Comparison of ENCODE assay signal across 16 cellular contexts in genomic region chr1:11072216-11072917, GRCh38. TPM values are rescaled to one million over a fixed set of nuclear protein-coding genes. Genes with fewer than 3 reads are reported as not detected.
A peak's percentile ranks its signal among the peaks of the same experiment; 100 is the strongest.
DNase-seq lines count a peak whose midpoint lies in the region; ATAC-seq, FAIRE-seq and TF ChIP-seq lines count a peak whose summit lies in the region.
"Had no signal": no experiment of that assay in that cellular context is flagged by ENCODE, and none has a peak within 500 bp of the region (broad histone marks: within the 10 kb centered on the region; RNA-seq: fewer than 3 reads in every experiment).

No MANE protein-coding gene starts in this region.

- H3K4me1 ChIP-seq in Peyer's patch (no peaks in the 10 kb centered on the region), pancreas (peaks cover 8 to 18% (median 11%) of the 10 kb centered on the region in 3 donors), heart left ventricle (no peaks in the 10 kb centered on the region)
- H3K4me1 ChIP-seq: Caco-2 had no signal

- peak; percentile 60 to 86 (median 80) for ATAC-seq in pancreas
- ATAC-seq in HG02981 (IDR thresholded peaks at IDR 0.05; ENCODE audit: unreplicated experiment), result no peak
- no peak for ATAC-seq in heart left ventricle

- TF ChIP-seq CTCF in GM12874 (IDR thresholded peaks at IDR 0.05; ENCODE audit: insufficient read depth, low read depth, low read length), result 0 out of 2 replicates have a peak, but pooled peaks have one; percentile 3
- no peak for TF ChIP-seq CTCF in Peyer's patch (IDR thresholded peaks at IDR 0.05)
- TF ChIP-seq CTCF in pancreas (IDR thresholded peaks at IDR 0.05), result no peak
- no peak for TF ChIP-seq CTCF in heart left ventricle (IDR thresholded peaks at IDR 0.05)

- H3K27ac ChIP-seq in Peyer's patch (no peak overlapping the region), pancreas (peak overlapping the region in 2 of 4 donors; percentile 44 to 52), heart left ventricle (no peak overlapping the region)
- H3K27ac ChIP-seq: epithelial cell of prostate, prostate gland had no signal

- H3K4me3 ChIP-seq in Peyer's patch (no peak overlapping the region), pancreas (no peak overlapping the region), heart left ventricle (no peak overlapping the region)
- H3K4me3 ChIP-seq: prostate gland had no signal

- intact Hi-C loops in pancreas (cut with DNase I) (no loop called here), heart left ventricle (cut with DNase I) (no loop called here)

- H3K36me3 ChIP-seq in Peyer's patch (peaks cover 0 to 95% (median 0%) of the 10 kb centered on the region in 3 donors), pancreas (peaks cover 0 to 49% (median 34%) of the 10 kb centered on the region in 3 donors), heart left ventricle (peaks cover 4 to 100% (median 98%) of the 10 kb centered on the region in 9 donors)

- peak; percentile 64 for DNase-seq in NCI-H1105 (lab: John Stamatoyannopoulos, UW)
- DNase-seq in Peyer's patch, result peak in 2 of 3 donors; percentile 10 to 26
- peak in 2 of 6 donors; percentile 23 to 36 for DNase-seq in pancreas
- no peak for DNase-seq in activated CD4-positive, alpha-beta T cell treated with anti-CD3 and anti-CD28 coated beads for 48 hours
- DNase-seq in heart left ventricle, result no peak
- DNase-seq in NCI-H526 treated with DMSO at 0.1 percent for 48 hours (lab: John Stamatoyannopoulos, UW), result no peak
- DNase-seq: activated CD4-positive, alpha-beta memory T cell treated with anti-CD3 and anti-CD28 coated beads, Interleukin-2, amount 10 ng/mL, durations not matched to agents 7 days and 5 days; activated naive CD4-positive, alpha-beta T cell treated with anti-CD3 and anti-CD28 coated beads, Interleukin-2, amount 50 U/mL, for 16 hours; central memory CD4-positive, alpha-beta T cell; KG1; NCI-H82 had no signal

- WGBS in pancreas, 2 donors, result 33 to 35% methylated on average over 13 of the region's 13 CpGs
- 69 to 84% (median 73%) methylated on average over 13 of the region's 13 CpGs for WGBS in heart left ventricle, 4 donors

- no peaks in the 10 kb centered on the region for H3K9me3 ChIP-seq in Peyer's patch
- H3K9me3 ChIP-seq in pancreas, result no peaks in the 10 kb centered on the region
- H3K9me3 ChIP-seq in heart left ventricle, result no peaks in the 10 kb centered on the region
- H3K9me3 ChIP-seq: Caco-2, prostate gland had no signal

- no peak for TF ChIP-seq POLR2A in Peyer's patch (IDR thresholded peaks at IDR 0.05)
- TF ChIP-seq POLR2A in heart left ventricle (IDR thresholded peaks at IDR 0.05), result no peak

- no peaks in the 10 kb centered on the region for H3K27me3 ChIP-seq in Peyer's patch
- no peaks in the 10 kb centered on the region for H3K27me3 ChIP-seq in pancreas
- no peaks in the 10 kb centered on the region for H3K27me3 ChIP-seq in heart left ventricle

- no peak for FAIRE-seq in pancreas (lab: Jason Lieb, UNC)

RNA-seq across cellular contexts. Expression of gene SRM, which starts 12.5 kb away (rescaled TPM):
- total RNA-seq in Peyer's patch (10 to 100 TPM in 3 of 4 donors, 1 to 10 TPM in 1; 9.3 to 38.6 (median 19.8) TPM), pancreas (100 to 1,000 TPM in 2 of 6 donors, 10 to 100 TPM in 4; 51.8 to 123 (median 66.0) TPM), heart left ventricle (10 to 100 TPM; 29.9 to 88.6 (median 52.7) TPM)
- polyA plus RNA-seq in pancreas (100 to 1,000 TPM; 116 to 266 TPM), heart left ventricle (100 to 1,000 TPM in 1 of 2 donors, 10 to 100 TPM in 1; 69.5 to 162 TPM)

RNA-seq across cellular contexts. Expression of gene MASP2, which starts 25.3 kb away (rescaled TPM):
- total RNA-seq in Peyer's patch (not detected), pancreas (not detected), heart left ventricle (not detected)
- polyA plus RNA-seq in pancreas (under 1 TPM in 1 of 2 donors, not detected in 1; 0.05 TPM), heart left ventricle (not detected)
- total RNA-seq: activated CD4-positive, alpha-beta memory T cell treated with anti-CD3 and anti-CD28 coated beads, Interleukin-2, amount 10 ng/mL, durations not matched to agents 7 days and 5 days; prostate gland had no signal

RNA-seq across cellular contexts. Expression of gene EXOSC10, which starts 27.3 kb away (rescaled TPM):
- 100 to 1,000 TPM in 1 of 4 donors, 10 to 100 TPM in 3; 55.0 to 152 (median 71.7) TPM for total RNA-seq in Peyer's patch
- total RNA-seq in pancreas, result 10 to 100 TPM; 16.3 to 26.8 (median 20.6) TPM
- polyA plus RNA-seq in pancreas, result 10 to 100 TPM; 32.5 to 65.1 TPM
- 10 to 100 TPM; 19.4 to 34.8 (median 22.5) TPM for total RNA-seq in heart left ventricle
- polyA plus RNA-seq in heart left ventricle, result 10 to 100 TPM; 16.4 to 24.6 TPM

RNA-seq across cellular contexts. Expression of gene TARDBP, which starts 59.9 kb away (rescaled TPM):
- 100 to 1,000 TPM; 141 to 313 (median 167) TPM for total RNA-seq in Peyer's patch
- 10 to 100 TPM; 43.3 to 74.7 (median 53.7) TPM for total RNA-seq in pancreas
- 10 to 100 TPM; 47.8 to 84.7 TPM for polyA plus RNA-seq in pancreas
- total RNA-seq in heart left ventricle, result 100 to 1,000 TPM in 6 of 9 donors, 10 to 100 TPM in 3; 66.9 to 115 (median 103) TPM
- 100 to 1,000 TPM in 1 of 2 donors, 10 to 100 TPM in 1; 66.3 to 138 TPM for polyA plus RNA-seq in heart left ventricle

Comparison
In these comparisons a context has a peak if more than half of its experiments do, and no peak if none do; other contexts are left out.
1. DNase-seq: peak in NCI-H1105 (single experiment) and Peyer's patch (2 of 3); none in activated CD4-positive, alpha-beta T cell treated with anti-CD3 and anti-CD28 coated beads for 48 hours (single experiment), heart left ventricle (0 of 5) and NCI-H526 treated with DMSO at 0.1 percent for 48 hours (single experiment).
2. ATAC-seq: peak in pancreas (4 of 4); none in HG02981 (single experiment) and heart left ventricle (0 of 4).